ENCODE assay signal across 8 cellular contexts in genomic region chr20:60041436-60042165, GRCh38.
A peak's percentile ranks its signal among the peaks of the same experiment; 100 is the strongest.
DNase-seq lines count a peak whose midpoint lies in the region; TF ChIP-seq lines count a peak whose summit lies in the region.
"Not testable (repeated sequence)": the region's sequence is repeated elsewhere in the genome, so short reads cannot be mapped to it uniquely, and the experiment has no call there.

No MANE protein-coding gene starts in this region.

- H3K4me1 Mint-ChIP-seq in H9 = peaks cover 19 to 27% of the 10 kb centered on the region in 2 experiments

- not testable (repeated sequence) for H3K9me2 ChIP-seq in Loucy (replicated peaks; ENCODE audit: low read depth, low read length); PC-9 (ENCODE audit: insufficient read depth)

- peak; percentile 65 for DNase-seq in H9
- DNase-seq in PC-9 = peak; percentile 57 to 97
- DNase-seq in adipocyte (ENCODE audit: low read depth) = peak; percentile 62
- DNase-seq in epithelial cell of prostate (ENCODE audit: low read depth, low spot score) = peak; percentile 84
- peak; percentile 79 for DNase-seq in iris pigment epithelial cell (ENCODE audit: low read depth)
- DNase-seq in retinal pigment epithelial cell (ENCODE audit: low read depth) = peak; percentile 92

- H2BK20ac ChIP-seq in H9 (ENCODE audit: low read depth, low read length, poor library complexity, severe bottlenecking) = not testable (repeated sequence)

- not testable (repeated sequence) for H2BK120ac ChIP-seq in H9 (ENCODE audit: low read depth, low read length, poor library complexity, severe bottlenecking)

- not testable (repeated sequence) for TF ChIP-seq CTCF in H9 (conservative IDR thresholded peaks at IDR 0.05); Loucy (conservative IDR thresholded peaks at IDR 0.05; ENCODE audit: low read length); PC-9 (conservative IDR thresholded peaks at IDR 0.05); retinal pigment epithelial cell (conservative IDR thresholded peaks at IDR 0.05; ENCODE audit: low read depth, low read length)

- H2BK15ac ChIP-seq in H9 (ENCODE audit: low read depth, low read length) = not testable (repeated sequence)

- H3K9ac ChIP-seq in BLaER1; H9 (ENCODE audit: extremely low read depth, insufficient read length, low read length); Loucy (ENCODE audit: low read depth, low read length, poor library complexity, severe bottlenecking); adipocyte (ENCODE audit: low read length): not testable (repeated sequence)

- not testable (repeated sequence) for H4K20me1 ChIP-seq in BLaER1; H9 (ENCODE audit: control insufficient read depth, insufficient read depth, insufficient read length); Loucy (ENCODE audit: insufficient read depth, low read length, poor library complexity, severe bottlenecking); PC-9 (ENCODE audit: insufficient read depth)

- not testable (repeated sequence) for H4K5ac ChIP-seq in H9 (ENCODE audit: insufficient read length, low read depth, low read length)

- BruUV-seq in PC-9 (replicated peaks; lab: Mats Ljungman, UMichigan) = TSS peak; percentile 89

- not testable (repeated sequence) for H3K23ac ChIP-seq in H9 (ENCODE audit: insufficient read length, low read depth, low read length)

- not testable (repeated sequence) for H4K91ac ChIP-seq in H9 (ENCODE audit: insufficient read length, low read depth, low read length)

- POLR2A ChIA-PET in PC-9 (lab: Charles Lee; ENCODE audit: unreplicated experiment) = not testable (repeated sequence)

- H2AK5ac ChIP-seq in H9 (ENCODE audit: insufficient read length, low read length) = not testable (repeated sequence)

- H3K9me3 Mint-ChIP-seq in H9 = not testable (repeated sequence)

- H3K36me3 ChIP-seq in BLaER1; Loucy (ENCODE audit: insufficient read depth, low read length); PC-9 (ENCODE audit: low read depth); adipocyte (ENCODE audit: control insufficient read depth, insufficient read depth, low read length, severe bottlenecking): not testable (repeated sequence)

- H3K18ac ChIP-seq in H9 (ENCODE audit: insufficient read length, low read depth, low read length) = not testable (repeated sequence)

- H3F3A ChIP-seq in Loucy (ENCODE audit: low read depth); PC-9 (ENCODE audit: insufficient read depth, low read depth): not testable (repeated sequence)

- H3K23me2 ChIP-seq in H9 (ENCODE audit: insufficient read length, low read depth, low read length, poor library complexity, severe bottlenecking) = not testable (repeated sequence)

- H3K4me3 ChIP-seq in BLaER1; Loucy (ENCODE audit: low read length, poor library complexity, severe bottlenecking); PC-9; adipocyte (ENCODE audit: low read length); retinal pigment epithelial cell (ENCODE audit: low read length): not testable (repeated sequence)

- H2AFZ ChIP-seq in H9 (ENCODE audit: low read length) = not testable (repeated sequence)
- peak overlapping the region; percentile 32; the same call in 1 of the 2 replicates for H2AFZ ChIP-seq in Loucy (ENCODE audit: low read length)
- peak overlapping the region; percentile 50; the same call in 1 of the 2 replicates for H2AFZ ChIP-seq in PC-9

- not testable (repeated sequence) for H3K4ac ChIP-seq in H9 (ENCODE audit: low read depth, low read length)

- not testable (repeated sequence) for H3K9me3 ChIP-seq in BLaER1; H9 (ENCODE audit: control insufficient read depth, low read depth, low read length); Loucy (ENCODE audit: insufficient read depth, low read depth, low read length); PC-9 (ENCODE audit: insufficient read depth, low read depth); adipocyte (ENCODE audit: control insufficient read depth, low read length)

- H3T11ph ChIP-seq in H9 (ENCODE audit: low read length) = not testable (repeated sequence)

- H3K79me1 ChIP-seq in H9 (ENCODE audit: insufficient read depth, low read depth, low read length, poor library complexity, severe bottlenecking) = not testable (repeated sequence)

- H3K4me1 ChIP-seq in BLaER1 (peaks cover 52% of the 10 kb centered on the region), PC-9 (replicated peaks; ENCODE audit: insufficient read depth) (peaks cover 31% of the 10 kb centered on the region), adipocyte (ENCODE audit: control insufficient read depth, insufficient read depth, low read length) (peaks cover 14% of the 10 kb centered on the region)
- H3K4me1 ChIP-seq in H9 (ENCODE audit: insufficient read depth, low read length); Loucy (ENCODE audit: insufficient read depth, low read length, poor library complexity, severe bottlenecking): not testable (repeated sequence)

- H3K14ac ChIP-seq in H9 (ENCODE audit: insufficient read depth, low read length) = not testable (repeated sequence)

- not testable (repeated sequence) for H3K36me3 Mint-ChIP-seq in H9 (ENCODE audit: insufficient read depth in 1 of 3, low read depth in 3 of 3)

- not testable (repeated sequence) for H3K27me3 Mint-ChIP-seq in H9 (ENCODE audit: low read depth)

- not testable (repeated sequence) for H3K79me2 ChIP-seq in H9 (ENCODE audit: insufficient read depth, low read length); Loucy (ENCODE audit: insufficient read depth, low read length); PC-9 (ENCODE audit: low read depth)

- H3K27ac Mint-ChIP-seq in H9 = peak overlapping the region in 2 of 3 experiments; percentile 50 to 83; a peak in 3 of 7 replicates

- H3K27ac ChIP-seq in BLaER1; H9 (ENCODE audit: insufficient read length, low read depth, low read length): not testable (repeated sequence)
- peak overlapping the region; percentile 68 for H3K27ac ChIP-seq in PC-9
- peak overlapping the region; percentile 98 for H3K27ac ChIP-seq in epithelial cell of prostate

- intact Hi-C loops in PC-9 (cut with micrococcal nuclease; ENCODE audit: unreplicated experiment) = loop anchor here (2.0 kb wide), 1 partner anchor 47 kb away; no protein-coding TSS in a partner anchor

- H2BK12ac ChIP-seq in H9 (ENCODE audit: insufficient read length, low read depth, low read length) = not testable (repeated sequence)

- WGBS in H9 (ENCODE audit: extremely low coverage, insufficient read length, low lambda C conversion rate) = no CpG with 5 or more reads among the region's 8 CpGs

- not testable (repeated sequence) for H4K8ac ChIP-seq in H9 (replicated peaks; ENCODE audit: insufficient read length, low read depth, low read length)

- H3K56ac ChIP-seq in H9 (ENCODE audit: insufficient read length, low read depth, low read length) = not testable (repeated sequence)

- not testable (repeated sequence) for H3K4me3 Mint-ChIP-seq in H9

- not testable (repeated sequence) for H3K27me3 ChIP-seq in BLaER1; H9 (ENCODE audit: insufficient read depth, low read length); Loucy (ENCODE audit: insufficient read depth, low read length, poor library complexity, severe bottlenecking); PC-9 (ENCODE audit: insufficient read depth, low read depth)
- peaks cover 16% of the 10 kb centered on the region for H3K27me3 ChIP-seq in adipocyte (replicated peaks; ENCODE audit: control insufficient read depth, insufficient read depth, low read length)

- CTCF ChIA-PET in PC-9 (lab: Charles Lee) = not testable (repeated sequence)

- H3K4me2 ChIP-seq in BLaER1 (peak overlapping the region; percentile 17), PC-9 (peak overlapping the region; percentile 48)
- H3K4me2 ChIP-seq in H9 (ENCODE audit: insufficient read depth, insufficient read length, low read length); Loucy (ENCODE audit: low read depth, low read length, poor library complexity, severe bottlenecking): not testable (repeated sequence)

- H2BK5ac ChIP-seq in H9 (ENCODE audit: insufficient read length, low read length) = not testable (repeated sequence)
